ENCODE assay signal across 32 cellular contexts in genomic region chr2:200475795-200476194, GRCh38.
"Had no signal": no experiment of that assay in that cellular context is flagged by ENCODE, and none has a peak within 500 bp of the region (broad histone marks: within the 10 kb centered on the region; RNA-seq: fewer than 3 reads in every experiment).

No MANE protein-coding gene starts in this region.

- H3K27ac ChIP-seq: KMS-11 had no signal

- DNase-seq: Karpas-422, Kasumi-1, MG63, MM.1S, MV-4-11, NCI-H1048, NCI-H1092, NCI-H1092 treated with DMSO at 0.1 percent for 48 hours, NCI-H1105, NCI-H1105 treated with DMSO at 0.1 percent for 48 hours, NCI-H1417 treated with DMSO at 0.1 percent for 48 hours, NCI-H1436, NCI-H1436 treated with DMSO at 0.1 percent for 48 hours, NCI-H146, NCI-H1694, NCI-H1694 treated with DMSO at 0.1 percent for 48 hours, NCI-H187 treated with DMSO at 0.1 percent for 48 hours, NCI-H1930, NCI-H2029, NCI-H2029 treated with DMSO at 0.1 percent for 48 hours, NCI-H2081, NCI-H2081 treated with DMSO at 0.1 percent for 48 hours, NCI-H2107, NCI-H2171, NCI-H2171 treated with DMSO at 0.1 percent for 48 hours, NCI-H2227 treated with DMSO at 0.1 percent for 48 hours, NCI-H226, NCI-H345, NCI-H446, NCI-H446 treated with DMSO at 0.1 percent for 48 hours, NCI-H510A had no signal

- H3K27me3 ChIP-seq: MG63 had no signal

- H3K9ac ChIP-seq: KMS-11 had no signal

- H3K9me3 ChIP-seq: MG63 had no signal

- H3K4me3 ChIP-seq: MG63 had no signal

- H3K4me2 ChIP-seq: KMS-11 had no signal
